In genomic region chr3:186002884-186003472, GRCh38 we compare ENCODE assay signal across 10 cellular contexts.
A peak's percentile ranks its signal among the peaks of the same experiment; 100 is the strongest.
DNase-seq lines count a peak whose midpoint lies in the region; ATAC-seq, FAIRE-seq and TF ChIP-seq lines count a peak whose summit lies in the region.
"Had no signal": no experiment of that assay in that cellular context is flagged by ENCODE, and none has a peak within 500 bp of the region (broad histone marks: within the 10 kb centered on the region; RNA-seq: fewer than 3 reads in every experiment).

No MANE protein-coding gene starts in this region.

- H3K27me3 ChIP-seq in fibroblast of lung (ENCODE audit: control insufficient read depth, insufficient read depth, low read length) (no peaks in the 10 kb centered on the region), Peyer's patch (no peaks in the 10 kb centered on the region)

- peak; percentile 16 for DNase-seq in AG08395 (ENCODE audit: low spot score)
- DNase-seq in OCI-LY7 (ENCODE audit: low spot score) = peak; percentile 29
- peak; percentile 42 to 63 for DNase-seq in fibroblast of lung (ENCODE audit: low read depth in 2 of 2)
- no peak for DNase-seq in urothelium cell line (ENCODE audit: low spot score)
- DNase-seq in activated CD4-positive, CD25-positive, alpha-beta regulatory T cell treated with anti-CD3 and anti-CD28 coated beads, Interleukin-2, amount 50 U/mL, for 72 hours = no peak
- DNase-seq in Peyer's patch = no peak
- DNase-seq: amygdala, NCI-H748 treated with DMSO at 0.1 percent for 48 hours had no signal

- H3K4me1 ChIP-seq in OCI-LY7 (ENCODE audit: insufficient read depth, low read length, poor library complexity, severe bottlenecking) (no peaks in the 10 kb centered on the region), fibroblast of lung (ENCODE audit: control insufficient read depth, extremely low read depth, insufficient read depth, low read length) (no peaks in the 10 kb centered on the region), Peyer's patch (no peaks in the 10 kb centered on the region)

- H3K27ac ChIP-seq in OCI-LY7 (ENCODE audit: low read depth, low read length, poor library complexity, severe bottlenecking) (no peak overlapping the region), fibroblast of lung (ENCODE audit: insufficient read depth, low read length) (no peak overlapping the region), Peyer's patch (no peak overlapping the region)

- intact Hi-C loops in OCI-LY7 (cut with micrococcal nuclease; ENCODE audit: unreplicated experiment) = no loop called here

- POLR2A ChIA-PET in OCI-LY7 (lab: Charles Lee) = interaction anchor here (0.5 to 0.7 kb wide), 3 partner anchors 101 to 256 kb away, joined by 3 read pairs; no protein-coding TSS in a partner anchor

- no peak overlapping the region for H3K9ac ChIP-seq in fibroblast of lung (ENCODE audit: insufficient read depth, low read length)

- FAIRE-seq in urothelium cell line (lab: Jason Lieb, UNC) = no peak

- no peak for TF ChIP-seq POLR2A in Peyer's patch (IDR thresholded peaks at IDR 0.05)

- no peaks in the 10 kb centered on the region for H3K9me2 ChIP-seq in OCI-LY7 (ENCODE audit: insufficient read depth, low read length)

- H3K4me2 ChIP-seq in OCI-LY7 (ENCODE audit: low read length) = no peak overlapping the region
- H3K4me2 ChIP-seq in fibroblast of lung (ENCODE audit: extremely low read depth, insufficient read depth, low read length) = no peak overlapping the region

- H4K20me1 ChIP-seq in OCI-LY7 (ENCODE audit: insufficient read depth, low read length) = no peaks in the 10 kb centered on the region
- no peaks in the 10 kb centered on the region for H4K20me1 ChIP-seq in fibroblast of lung (ENCODE audit: control insufficient read depth, extremely low read depth, insufficient read depth, low read length)

- no TSS peak for BruUV-seq in OCI-LY7 (replicated peaks; lab: Mats Ljungman, UMichigan)

- ATAC-seq in HG03196 (IDR thresholded peaks at IDR 0.05; ENCODE audit: unreplicated experiment) = no peak

- H3K9me3 ChIP-seq in OCI-LY7 (ENCODE audit: low read length) (no peaks in the 10 kb centered on the region), fibroblast of lung (ENCODE audit: control insufficient read depth, insufficient read depth, low read depth, low read length) (no peaks in the 10 kb centered on the region), Peyer's patch (no peaks in the 10 kb centered on the region)

- TF ChIP-seq CTCF in GM12873 (IDR thresholded peaks at IDR 0.05; ENCODE audit: insufficient read depth, low read depth, low read length, missing control alignments) (peak; percentile 50), OCI-LY7 (conservative IDR thresholded peaks at IDR 0.05; ENCODE audit: low read length) (peak; percentile 70), fibroblast of lung (conservative IDR thresholded peaks at IDR 0.05 in 1 of 2, IDR thresholded peaks at IDR 0.05 in 1 of 2; ENCODE audit: low read depth in 1 of 2, low read length in 2 of 2) (peak; percentile 31 to 49), Peyer's patch (IDR thresholded peaks at IDR 0.05) (peak in 3 of 6 experiments; percentile 20 to 25 (median 24))

- H2AFZ ChIP-seq in OCI-LY7 (ENCODE audit: low read length) (no peak overlapping the region), fibroblast of lung (ENCODE audit: low read length) (no peak overlapping the region)

- H3K79me2 ChIP-seq in OCI-LY7 (ENCODE audit: insufficient read depth, low read depth, low read length) (no peaks in the 10 kb centered on the region), fibroblast of lung (ENCODE audit: control insufficient read depth, insufficient read depth, low read length) (no peaks in the 10 kb centered on the region)

- no peak overlapping the region for H3K4me3 ChIP-seq in OCI-LY7 (ENCODE audit: low read depth, low read length, poor library complexity, severe bottlenecking)
- no peak overlapping the region for H3K4me3 ChIP-seq in fibroblast of lung (replicated peaks in 1 of 4; ENCODE audit: control extremely low read depth in 1 of 4, insufficient read depth in 1 of 4, low read depth in 3 of 4, low read length in 4 of 4)
- no peak overlapping the region for H3K4me3 ChIP-seq in Peyer's patch

- CTCF ChIA-PET in OCI-LY7 (lab: Charles Lee; ENCODE audit: unreplicated experiment) = interaction anchor here (0.6 to 0.7 kb wide), 2 partner anchors 121 to 205 kb away, joined by 3 read pairs; no protein-coding TSS in a partner anchor

- H3K36me3 ChIP-seq in OCI-LY7 (ENCODE audit: insufficient read depth, low read length) (no peaks in the 10 kb centered on the region), fibroblast of lung (ENCODE audit: control insufficient read depth, insufficient read depth, low read length) (no peaks in the 10 kb centered on the region), Peyer's patch (no peaks in the 10 kb centered on the region)

Comparison
In these comparisons a context has a peak if more than half of its experiments do, and no peak if none do; other contexts are left out.
1. DNase-seq: peak in AG08395 (single experiment), OCI-LY7 (single experiment) and fibroblast of lung (2 of 2); none in urothelium cell line (single experiment), activated CD4-positive, CD25-positive, alpha-beta regulatory T cell treated with anti-CD3 and anti-CD28 coated beads, Interleukin-2, amount 50 U/mL, for 72 hours (single experiment) and Peyer's patch (0 of 3).